17 cellular contexts compared by ENCODE assay signal in genomic region chr2:237979331-237979730, GRCh38. TPM values are rescaled to one million over a fixed set of nuclear protein-coding genes. Genes with fewer than 3 reads are reported as not detected.
DNase-seq lines count a peak whose midpoint lies in the region; ATAC-seq and TF ChIP-seq lines count a peak whose summit lies in the region.
"Had no signal": no experiment of that assay in that cellular context is flagged by ENCODE, and none has a peak within 500 bp of the region (broad histone marks: within the 10 kb centered on the region; RNA-seq: fewer than 3 reads in every experiment).

No MANE protein-coding gene starts in this region.

- no peaks in the 10 kb centered on the region for H3K27me3 ChIP-seq in Loucy (ENCODE audit: insufficient read depth, low read length, poor library complexity, severe bottlenecking)
- H3K27me3 ChIP-seq in neural progenitor cell, result no peaks in the 10 kb centered on the region
- H3K27me3 ChIP-seq: cardiac muscle cell, upper lobe of right lung had no signal

- TF ChIP-seq CTCF in Loucy (conservative IDR thresholded peaks at IDR 0.05; ENCODE audit: low read length) (no peak), neural progenitor cell (IDR thresholded peaks at IDR 0.05) (no peak)

- peaks cover 93% of the 10 kb centered on the region for H3K79me2 ChIP-seq in Loucy (ENCODE audit: insufficient read depth, low read length)
- peaks cover 68% of the 10 kb centered on the region for H3K79me2 ChIP-seq in neural progenitor cell (ENCODE audit: low read depth)

- no peak overlapping the region for H3K4me3 ChIP-seq in Loucy (ENCODE audit: low read length, poor library complexity, severe bottlenecking)
- H3K4me3 ChIP-seq in neural progenitor cell, result no peak overlapping the region
- H3K4me3 ChIP-seq: cardiac muscle cell, skin epidermis, upper lobe of right lung had no signal

- H4K20me1 ChIP-seq in Loucy (ENCODE audit: insufficient read depth, low read length, poor library complexity, severe bottlenecking), result peaks cover 18% of the 10 kb centered on the region
- H4K20me1 ChIP-seq in neural progenitor cell (ENCODE audit: low read depth), result peaks cover 56% of the 10 kb centered on the region

- H3K27me3 Mint-ChIP-seq in activated CD4-positive, alpha-beta T cell treated with anti-CD3 and anti-CD28 coated beads for 36 hours, result no peaks in the 10 kb centered on the region
- H3K27me3 Mint-ChIP-seq in neural progenitor cell (ENCODE audit: insufficient read depth, low read depth), result no peaks in the 10 kb centered on the region

- H2AFZ ChIP-seq in Loucy (ENCODE audit: low read length), result no peak overlapping the region
- H2AFZ ChIP-seq in neural progenitor cell (replicated peaks), result no peak overlapping the region

- no peak for ATAC-seq in activated CD4-positive, alpha-beta T cell treated with anti-CD3 and anti-CD28 coated beads for 36 hours
- ATAC-seq: left lobe of liver had no signal

- H3K9ac ChIP-seq in Loucy (ENCODE audit: low read depth, low read length, poor library complexity, severe bottlenecking), result peak overlapping the region; percentile 47
- H3K9ac ChIP-seq in neural progenitor cell, result peak overlapping the region; percentile 27

- H3K9me3 Mint-ChIP-seq in activated CD4-positive, alpha-beta T cell treated with anti-CD3 and anti-CD28 coated beads for 36 hours (ENCODE audit: low read depth), result no peaks in the 10 kb centered on the region
- no peaks in the 10 kb centered on the region for H3K9me3 Mint-ChIP-seq in neural progenitor cell
- H3K9me3 Mint-ChIP-seq: CD14-positive monocyte had no signal

- CTCF ChIA-PET in activated CD4-positive, alpha-beta T cell treated with anti-CD3 and anti-CD28 coated beads for 36 hours (lab: Charles Lee), result no interaction called here

- H3K4me2 ChIP-seq in Loucy (ENCODE audit: low read depth, low read length, poor library complexity, severe bottlenecking) (peak overlapping the region; percentile 67), neural progenitor cell (no peak overlapping the region)

- H3K27ac ChIP-seq in cingulate gyrus (ENCODE audit: low read depth, low read length), result peak overlapping the region; percentile 24
- H3K27ac ChIP-seq in neural progenitor cell, result no peak overlapping the region
- H3K27ac ChIP-seq: cardiac muscle cell, upper lobe of right lung had no signal

- no peak for DNase-seq in activated CD4-positive, alpha-beta T cell treated with anti-CD3 and anti-CD28 coated beads for 36 hours
- no peak for DNase-seq in activated CD4-positive, alpha-beta T cell treated with anti-CD3 and anti-CD28 coated beads, Interleukin-2, amount 50 U/mL, for 4 hours
- no peak for DNase-seq in neural progenitor cell (ENCODE audit: low spot score)
- no peak for DNase-seq in DMS53 (lab: John Stamatoyannopoulos, UW)
- DNase-seq in NCI-H2227 treated with DMSO at 0.1 percent for 48 hours (lab: John Stamatoyannopoulos, UW), result no peak
- no peak for DNase-seq in EL
- DNase-seq: DMS79; effector memory CD4-positive, alpha-beta T cell; IMR-90; NCI-H524; upper lobe of right lung had no signal

- H3F3A ChIP-seq in Loucy (ENCODE audit: low read depth) (no peaks in the 10 kb centered on the region), neural progenitor cell (ENCODE audit: low read depth) (no peaks in the 10 kb centered on the region)

- H3K4me3 Mint-ChIP-seq in activated CD4-positive, alpha-beta T cell treated with anti-CD3 and anti-CD28 coated beads for 36 hours, result no peak overlapping the region
- no peak overlapping the region for H3K4me3 Mint-ChIP-seq in neural progenitor cell
- H3K4me3 Mint-ChIP-seq: CD14-positive monocyte had no signal

- peaks cover 77% of the 10 kb centered on the region for H3K4me1 ChIP-seq in Loucy (ENCODE audit: insufficient read depth, low read length, poor library complexity, severe bottlenecking)
- peaks cover 6% of the 10 kb centered on the region for H3K4me1 ChIP-seq in neural progenitor cell

- POLR2A ChIA-PET in activated CD4-positive, alpha-beta T cell treated with anti-CD3 and anti-CD28 coated beads for 36 hours (lab: Charles Lee), result no interaction called here

- no peaks in the 10 kb centered on the region for H3K9me3 ChIP-seq in Loucy (ENCODE audit: insufficient read depth, low read depth, low read length)
- H3K9me3 ChIP-seq in neural progenitor cell (ENCODE audit: low read depth), result no peaks in the 10 kb centered on the region
- H3K9me3 ChIP-seq: upper lobe of right lung had no signal

- H3K36me3 Mint-ChIP-seq in activated CD4-positive, alpha-beta T cell treated with anti-CD3 and anti-CD28 coated beads for 36 hours (ENCODE audit: low read depth), result peaks cover 28% of the 10 kb centered on the region
- peaks cover 18% of the 10 kb centered on the region for H3K36me3 Mint-ChIP-seq in neural progenitor cell

- peaks cover 56% of the 10 kb centered on the region for H3K4me1 Mint-ChIP-seq in activated CD4-positive, alpha-beta T cell treated with anti-CD3 and anti-CD28 coated beads for 36 hours
- peaks cover 25% of the 10 kb centered on the region for H3K4me1 Mint-ChIP-seq in neural progenitor cell

- intact Hi-C loops in activated CD4-positive, alpha-beta T cell treated with anti-CD3 and anti-CD28 coated beads for 36 hours (cut with DNase I, micrococcal nuclease), result no loop called here

- peak overlapping the region; percentile 75 for H3K27ac Mint-ChIP-seq in activated CD4-positive, alpha-beta T cell treated with anti-CD3 and anti-CD28 coated beads for 36 hours
- peak overlapping the region; percentile 42 for H3K27ac Mint-ChIP-seq in neural progenitor cell

- peaks cover 13% of the 10 kb centered on the region; the same call in 1 of the 2 replicates for H3K36me3 ChIP-seq in Loucy (ENCODE audit: insufficient read depth, low read length)
- no peaks in the 10 kb centered on the region for H3K36me3 ChIP-seq in neural progenitor cell
- H3K36me3 ChIP-seq: cardiac muscle cell had no signal

- H3K9me2 ChIP-seq in Loucy (replicated peaks; ENCODE audit: low read depth, low read length), result no peaks in the 10 kb centered on the region

RNA-seq across cellular contexts. Expression of gene UBE2F, which starts 12.5 kb away (rescaled TPM):
- total RNA-seq in activated CD4-positive, alpha-beta T cell treated with anti-CD3 and anti-CD28 coated beads for 36 hours, result 10 to 100 TPM; 59.2 to 75.5 TPM
- 50.8 and 77.4 TPM in 2 replicates for total RNA-seq in neural progenitor cell (ENCODE audit: low replicate concordance)
